ENCODE assay signal across 16 cellular contexts in the genomic region with DNA sequence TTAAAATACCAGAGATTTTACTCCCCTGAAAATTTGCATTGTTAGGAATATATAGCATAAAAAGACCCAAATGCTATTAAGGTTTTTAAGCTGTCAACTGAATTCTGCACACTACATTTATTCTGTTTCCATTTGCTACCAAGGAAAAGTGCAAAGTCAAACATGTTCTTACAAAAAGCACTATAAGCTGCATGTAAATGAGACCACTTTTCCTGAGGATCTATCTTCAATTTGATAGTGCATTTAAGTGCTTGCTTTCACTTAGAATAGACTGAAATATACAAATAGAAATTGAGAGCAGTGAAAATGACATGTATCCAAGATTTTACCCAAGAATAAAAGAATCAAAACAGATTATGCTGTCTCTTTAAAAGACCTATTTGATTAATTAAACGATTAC.
DNase-seq lines count a peak whose midpoint lies in the region; ATAC-seq and TF ChIP-seq lines count a peak whose summit lies in the region.
"Had no signal": no experiment of that assay in that cellular context is flagged by ENCODE, and none has a peak within 500 bp of the region (broad histone marks: within the 10 kb centered on the region; RNA-seq: fewer than 3 reads in every experiment).

No MANE protein-coding gene starts in this region.

- CTCF ChIA-PET in SK-N-SH (lab: Yijun Ruan, JAX): interaction anchor here (0.6 to 1.0 kb wide), 2 partner anchors 19 to 46 kb away, joined by 3 read pairs; no protein-coding TSS in a partner anchor

- intact Hi-C loops in lower lobe of right lung (cut with DNase I): no loop called here

- H4K20me1 ChIP-seq in SK-N-SH (ENCODE audit: insufficient read depth): no peaks in the 10 kb centered on the region
- no peaks in the 10 kb centered on the region for H4K20me1 ChIP-seq in Karpas-422 (ENCODE audit: insufficient read depth, low read depth, low read length)
- H4K20me1 ChIP-seq: BLaER1 treated with 17β-estradiol and CSF1 and Interleukin-3, amounts not matched to agents 10 nM and 100 nM had no signal

- DNase-seq in SK-N-SH (no peak), Karpas-422 (no peak), fibroblast of the aortic adventitia (ENCODE audit: low read depth) (peak; percentile 9), lower lobe of right lung (no peak)
- DNase-seq: 8988T; Calu3; CD8-positive, alpha-beta T cell; DMS53; DND-41; H9 had no signal

- TF ChIP-seq EP300 in SK-N-SH (IDR thresholded peaks at IDR 0.05; ENCODE audit: borderline replicate concordance in 1 of 2, low read depth in 1 of 2, low read length in 1 of 2): no peak

- no peak for ATAC-seq in SK-N-SH treated with all-trans-retinoic acid at 6 μM for 48 hours
- ATAC-seq in lower lobe of right lung: no peak
- no peak for ATAC-seq in HG03097 (IDR thresholded peaks at IDR 0.05; ENCODE audit: low FRiP score, unreplicated experiment)
- ATAC-seq in HG03571 (IDR thresholded peaks at IDR 0.05; ENCODE audit: unreplicated experiment): no peak
- ATAC-seq: CD8-positive, alpha-beta T cell; GM12878; HepG2 had no signal

- H3K36me3 ChIP-seq in SK-N-SH (replicated peaks in 1 of 2; ENCODE audit: control insufficient read depth in 1 of 2, insufficient read depth in 2 of 2, low read length in 1 of 2) (no peaks in the 10 kb centered on the region), Karpas-422 (ENCODE audit: insufficient read depth, low read length) (no peaks in the 10 kb centered on the region), lower lobe of right lung (no peaks in the 10 kb centered on the region)
- H3K36me3 ChIP-seq: BLaER1 treated with 17β-estradiol and CSF1 and Interleukin-3, amounts not matched to agents 10 nM and 100 nM had no signal

- H3K4me3 ChIP-seq in SK-N-SH (ENCODE audit: low read depth in 2 of 2, low read length in 1 of 2) (no peak overlapping the region), Karpas-422 (ENCODE audit: low read length) (no peak overlapping the region), fibroblast of the aortic adventitia (ENCODE audit: low read depth, low read length) (no peak overlapping the region), lower lobe of right lung (no peak overlapping the region)
- H3K4me3 ChIP-seq: BLaER1 treated with 17β-estradiol and CSF1 and Interleukin-3, amounts not matched to agents 10 nM and 100 nM; GM12878 had no signal

- H3K27me3 ChIP-seq in SK-N-SH (ENCODE audit: insufficient read depth): no peaks in the 10 kb centered on the region
- H3K27me3 ChIP-seq in Karpas-422 (ENCODE audit: low read length): no peaks in the 10 kb centered on the region
- no peaks in the 10 kb centered on the region for H3K27me3 ChIP-seq in lower lobe of right lung (ENCODE audit: low read depth)
- H3K27me3 ChIP-seq: BLaER1 treated with 17β-estradiol and CSF1 and Interleukin-3, amounts not matched to agents 10 nM and 100 nM had no signal

- POLR2A ChIA-PET in SK-N-SH (lab: Yijun Ruan, JAX): no interaction called here

- no peak for TF ChIP-seq RAD21 in SK-N-SH (IDR thresholded peaks at IDR 0.05; ENCODE audit: low read length)

- TF ChIP-seq CTCF in SK-N-SH (IDR thresholded peaks at IDR 0.05): no peak
- TF ChIP-seq CTCF in fibroblast of the aortic adventitia (IDR thresholded peaks at IDR 0.05; ENCODE audit: insufficient read depth, low read length): no peak
- no peak for TF ChIP-seq CTCF in lower lobe of right lung (IDR thresholded peaks at IDR 0.05)

- WGBS in SK-N-SH (ENCODE audit: low lambda C conversion rate): 4% methylated on average over 1 of the region's 1 CpG

- H3K4me2 ChIP-seq in SK-N-SH: no peak overlapping the region
- H3K4me2 ChIP-seq in Karpas-422 (ENCODE audit: low read depth, low read length, poor library complexity, severe bottlenecking): no peak overlapping the region
- H3K4me2 ChIP-seq: BLaER1 treated with 17β-estradiol and CSF1 and Interleukin-3, amounts not matched to agents 10 nM and 100 nM had no signal

- H3K9ac ChIP-seq in SK-N-SH (no peak overlapping the region), Karpas-422 (ENCODE audit: low read length) (no peak overlapping the region)
- H3K9ac ChIP-seq: BLaER1 treated with 17β-estradiol and CSF1 and Interleukin-3, amounts not matched to agents 10 nM and 100 nM had no signal

- H3K4me1 ChIP-seq in SK-N-SH (ENCODE audit: control insufficient read depth in 1 of 2, insufficient read depth in 2 of 2, low read depth in 1 of 2, low read length in 1 of 2): no peaks in the 10 kb centered on the region; a peak in 1 of 4 replicates
- H3K4me1 ChIP-seq in Karpas-422 (ENCODE audit: low read length): peaks cover 3% of the 10 kb centered on the region; the same call in 1 of the 2 replicates
- H3K4me1 ChIP-seq in lower lobe of right lung: no peaks in the 10 kb centered on the region
- H3K4me1 ChIP-seq: BLaER1 treated with 17β-estradiol and CSF1 and Interleukin-3, amounts not matched to agents 10 nM and 100 nM had no signal

- H2AFZ ChIP-seq in SK-N-SH (ENCODE audit: low read depth): peak overlapping the region; percentile 78
- peak overlapping the region; percentile 32; the same call in 1 of the 2 replicates for H2AFZ ChIP-seq in Karpas-422 (ENCODE audit: low read length)

- H3K9me3 ChIP-seq in SK-N-SH: no peaks in the 10 kb centered on the region
- no peaks in the 10 kb centered on the region for H3K9me3 ChIP-seq in Karpas-422 (ENCODE audit: low read length)
- no peaks in the 10 kb centered on the region for H3K9me3 ChIP-seq in lower lobe of right lung
- H3K9me3 ChIP-seq: BLaER1 treated with 17β-estradiol and CSF1 and Interleukin-3, amounts not matched to agents 10 nM and 100 nM had no signal

- H3K79me2 ChIP-seq in SK-N-SH (ENCODE audit: insufficient read depth) (no peaks in the 10 kb centered on the region), Karpas-422 (ENCODE audit: low read length) (no peaks in the 10 kb centered on the region)

- H3K9me2 ChIP-seq in SK-N-SH (no peaks in the 10 kb centered on the region), Karpas-422 (replicated peaks; ENCODE audit: insufficient read depth, low read length) (peaks cover 4% of the 10 kb centered on the region; the same call in 1 of the 2 replicates)

- H3K27ac ChIP-seq in SK-N-SH (ENCODE audit: low read depth in 2 of 2, low read length in 1 of 2): 0 out of 4 replicates have a peak overlapping the region, but pooled peaks of 1 of the 2 experiments have one; percentile 0
- no peak overlapping the region for H3K27ac ChIP-seq in Karpas-422 (ENCODE audit: low read length)
- H3K27ac ChIP-seq in lower lobe of right lung: no peak overlapping the region
- H3K27ac ChIP-seq: BLaER1 treated with 17β-estradiol and CSF1 and Interleukin-3, amounts not matched to agents 10 nM and 100 nM had no signal

- H3F3A ChIP-seq in SK-N-SH (replicated peaks; ENCODE audit: insufficient read depth): no peaks in the 10 kb centered on the region

TF ChIP-seq in SK-N-SH, 30 proteins besides CTCF, POLR2A, EP300 and RAD21 (continues in another document):
- TF ChIP-seq POLR2AphosphoS5 (IDR thresholded peaks at IDR 0.05; ENCODE audit: low read depth, low read length): no peak
- no peak for TF ChIP-seq NFIC (IDR thresholded peaks at IDR 0.05; ENCODE audit: borderline replicate concordance)
- TF ChIP-seq RXRA (IDR thresholded peaks at IDR 0.05; ENCODE audit: borderline replicate concordance, low read depth): no peak

TF ChIP-seq in SK-N-SH treated with all-trans-retinoic acid at 6 μM for 48 hours, 23 proteins besides CTCF, POLR2A, EP300 and RAD21:
- TF ChIP-seq SNAI2 (CRISPR knock-in tag; IDR thresholded peaks at IDR 0.05): no peak
- no peak for TF ChIP-seq ZC3H10 (CRISPR knock-in tag; IDR thresholded peaks at IDR 0.05)
- TF ChIP-seq, protein P1, sequence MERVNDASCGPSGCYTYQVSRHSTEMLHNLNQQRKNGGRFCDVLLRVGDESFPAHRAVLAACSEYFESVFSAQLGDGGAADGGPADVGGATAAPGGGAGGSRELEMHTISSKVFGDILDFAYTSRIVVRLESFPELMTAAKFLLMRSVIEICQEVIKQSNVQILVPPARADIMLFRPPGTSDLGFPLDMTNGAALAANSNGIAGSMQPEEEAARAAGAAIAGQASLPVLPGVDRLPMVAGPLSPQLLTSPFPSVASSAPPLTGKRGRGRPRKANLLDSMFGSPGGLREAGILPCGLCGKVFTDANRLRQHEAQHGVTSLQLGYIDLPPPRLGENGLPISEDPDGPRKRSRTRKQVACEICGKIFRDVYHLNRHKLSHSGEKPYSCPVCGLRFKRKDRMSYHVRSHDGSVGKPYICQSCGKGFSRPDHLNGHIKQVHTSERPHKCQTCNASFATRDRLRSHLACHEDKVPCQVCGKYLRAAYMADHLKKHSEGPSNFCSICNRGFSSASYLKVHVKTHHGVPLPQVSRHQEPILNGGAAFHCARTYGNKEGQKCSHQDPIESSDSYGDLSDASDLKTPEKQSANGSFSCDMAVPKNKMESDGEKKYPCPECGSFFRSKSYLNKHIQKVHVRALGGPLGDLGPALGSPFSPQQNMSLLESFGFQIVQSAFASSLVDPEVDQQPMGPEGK (CRISPR knock-in tag; IDR thresholded peaks at IDR 0.05; ENCODE audit: borderline replicate concordance): no peak
- TF ChIP-seq TCF4 (CRISPR knock-in tag; IDR thresholded peaks at IDR 0.05; ENCODE audit: borderline replicate concordance): no peak
- no peak for TF ChIP-seq ZFP3 (CRISPR knock-in tag; IDR thresholded peaks at IDR 0.05)
TF ChIP-seq in SK-N-SH treated with all-trans-retinoic acid at 6 μM for 48 hours: peak in this region for 0.
